In the genomic region with DNA sequence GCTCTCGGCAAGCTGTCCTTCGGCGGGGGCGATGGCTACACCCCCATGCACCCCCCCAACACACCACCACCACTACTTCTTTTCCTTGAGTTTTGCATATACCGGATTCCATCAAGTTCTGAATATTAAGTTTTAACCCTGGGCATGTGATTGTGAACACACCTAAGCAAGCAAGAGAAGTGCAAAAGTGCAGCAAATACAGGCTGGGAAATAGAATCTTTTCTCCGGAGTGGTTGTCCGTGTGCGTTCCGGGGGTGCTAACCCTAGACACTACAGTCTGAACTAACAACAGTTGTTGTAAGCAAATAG, we compare ENCODE assay signal across 1 cellular context.
TF ChIP-seq lines count a peak whose summit lies in the region.

No MANE protein-coding gene starts in this region.

TF ChIP-seq in HCT116, 20 proteins besides CTCF, POLR2A, EP300 and RAD21 (continued from another document):
- TF ChIP-seq SRF (IDR thresholded peaks at IDR 0.05; ENCODE audit: low read depth): no peak
TF ChIP-seq in HCT116: peak in this region for 0.
